In the genomic region with DNA sequence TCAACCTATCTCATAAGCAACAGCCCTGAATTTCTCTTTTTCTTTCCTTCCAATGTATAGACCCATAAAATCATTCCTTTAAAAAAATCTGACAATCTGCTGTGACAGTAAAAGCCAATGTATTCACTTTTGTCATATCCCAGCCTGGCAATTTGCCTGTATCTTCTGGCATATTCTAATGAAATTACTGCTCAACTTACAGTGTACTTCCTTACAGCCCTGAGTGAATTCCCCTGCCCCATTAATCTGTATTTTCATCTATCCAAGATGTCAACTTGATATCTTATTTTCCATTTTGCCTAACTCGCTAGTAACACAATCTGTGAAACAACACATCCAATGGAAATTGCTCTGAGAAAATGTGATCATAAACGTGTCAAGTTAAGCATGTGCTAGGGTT, we compare ENCODE assay signal across 21 cellular contexts. TPM values are rescaled to one million over a fixed set of nuclear protein-coding genes. Genes with fewer than 3 reads are reported as not detected.
DNase-seq lines count a peak whose midpoint lies in the region; ATAC-seq and TF ChIP-seq lines count a peak whose summit lies in the region.
"Had no signal": no experiment of that assay in that cellular context is flagged by ENCODE, and none has a peak within 500 bp of the region (broad histone marks: within the 10 kb centered on the region; RNA-seq: fewer than 3 reads in every experiment).

No MANE protein-coding gene starts in this region.

- WGBS in stomach, 5 donors: 67 to 82% (median 80%) methylated on average over 2 of the region's 2 CpGs

- H3K9me3 ChIP-seq in Caco-2 (no peaks in the 10 kb centered on the region), stomach (no peaks in the 10 kb centered on the region), Peyer's patch (no peaks in the 10 kb centered on the region)
- H3K9me3 ChIP-seq: A549 had no signal

- no peaks in the 10 kb centered on the region for H3K9me3 Mint-ChIP-seq in Caco-2 (ENCODE audit: unreplicated experiment)
- H3K9me3 Mint-ChIP-seq: GM23338, H9, HFFc6 had no signal

- H3K4me1 Mint-ChIP-seq in Caco-2 (ENCODE audit: low read depth, unreplicated experiment): peaks cover 36% of the 10 kb centered on the region

- no peak overlapping the region for H3K4me3 Mint-ChIP-seq in Caco-2 (ENCODE audit: unreplicated experiment)
- H3K4me3 Mint-ChIP-seq: GM23338, H9, HFFc6 had no signal

- H3K27ac ChIP-seq in stomach: no peak overlapping the region
- no peak overlapping the region for H3K27ac ChIP-seq in Peyer's patch
- H3K27ac ChIP-seq: A549 had no signal

- peak overlapping the region; percentile 30 for H3K27ac Mint-ChIP-seq in Caco-2 (ENCODE audit: unreplicated experiment)
- H3K27ac Mint-ChIP-seq: CD4-positive, alpha-beta memory T cell; GM23338; H9; HFFc6 had no signal

- no peak for TF ChIP-seq EP300 in stomach (IDR thresholded peaks at IDR 0.05)

- no peaks in the 10 kb centered on the region for H3K36me3 Mint-ChIP-seq in Caco-2 (ENCODE audit: insufficient read depth, unreplicated experiment)
- H3K36me3 Mint-ChIP-seq: CD4-positive, alpha-beta memory T cell had no signal

- H3K4me3 ChIP-seq in Caco-2 (ENCODE audit: low read depth, low read length) (no peak overlapping the region), fibroblast of villous mesenchyme (ENCODE audit: low read depth, low read length) (no peak overlapping the region), stomach (no peak overlapping the region), Peyer's patch (no peak overlapping the region)
- H3K4me3 ChIP-seq: A549, GM23338 had no signal

- ATAC-seq in SK-N-SH treated with all-trans-retinoic acid at 6 μM for 48 hours: no peak
- ATAC-seq: A549, GM23338 had no signal

- H3K36me3 ChIP-seq in Caco-2 (ENCODE audit: control insufficient read depth, insufficient read depth, low read length) (no peaks in the 10 kb centered on the region), stomach (no peaks in the 10 kb centered on the region), Peyer's patch (no peaks in the 10 kb centered on the region)

- intact Hi-C loops in Caco-2 (cut with micrococcal nuclease; ENCODE audit: unreplicated experiment) (no loop called here), stomach (cut with DNase I; ENCODE audit: low total_unique reads) (no loop called here)

- TF ChIP-seq CTCF in Caco-2 (IDR thresholded peaks at IDR 0.05; ENCODE audit: insufficient read depth in 1 of 2, low read depth in 1 of 2, low read length in 1 of 2, severe bottlenecking in 1 of 2, unreplicated experiment in 1 of 2) (no peak), fibroblast of villous mesenchyme (IDR thresholded peaks at IDR 0.05; ENCODE audit: insufficient read depth, low read depth, low read length) (no peak), stomach (IDR thresholded peaks at IDR 0.05) (no peak), Peyer's patch (IDR thresholded peaks at IDR 0.05) (no peak)

- H3K27me3 ChIP-seq in Caco-2 (replicated peaks; ENCODE audit: control insufficient read depth, insufficient read depth, low read length) (no peaks in the 10 kb centered on the region), stomach (no peaks in the 10 kb centered on the region), Peyer's patch (no peaks in the 10 kb centered on the region)

- CTCF ChIA-PET in Caco-2 (lab: Charles Lee): no interaction called here

- BruUV-seq in Caco-2 (replicated peaks; lab: Mats Ljungman, UMichigan): no TSS peak

- POLR2A ChIA-PET in Caco-2 (lab: Charles Lee): interaction anchor here (1.0 to 1.5 kb wide), 2 partner anchors 80 to 81 kb away, joined by 10 to 13 read pairs; no protein-coding TSS in a partner anchor

- DNase-seq in Caco-2: no peak
- peak; percentile 31 for DNase-seq in SK-N-DZ (ENCODE audit: low spot score)
- peak; percentile 21 for DNase-seq in fibroblast of villous mesenchyme (ENCODE audit: low read depth)
- DNase-seq in stomach: no peak
- DNase-seq in Peyer's patch: no peak
- DNase-seq in cerebellar cortex (ENCODE audit: low spot score): no peak
- no peak for DNase-seq in NCI-H1436 (lab: John Stamatoyannopoulos, UW)
- DNase-seq: 8988T; ACHN; AML-193; C1 segment of cervical spinal cord; CD4-positive, alpha-beta memory T cell; COR-L47; DMS153; DND-41; H9; HFFc6 had no signal

- H3K4me1 ChIP-seq in Caco-2 (peaks cover 74% of the 10 kb centered on the region), stomach (peaks cover 0 to 30% (median 5%) of the 10 kb centered on the region in 4 donors), Peyer's patch (peaks cover 0 to 4% (median 0%) of the 10 kb centered on the region in 4 donors)

- H3K27me3 Mint-ChIP-seq in Caco-2 (ENCODE audit: insufficient read depth, unreplicated experiment): no peaks in the 10 kb centered on the region

- TF ChIP-seq POLR2A in stomach (IDR thresholded peaks at IDR 0.05) (no peak), Peyer's patch (IDR thresholded peaks at IDR 0.05) (no peak)

TF ChIP-seq in SK-N-SH treated with all-trans-retinoic acid at 6 μM for 48 hours, 23 proteins besides CTCF, POLR2A, EP300 and RAD21:
- TF ChIP-seq TCF4 (CRISPR knock-in tag; IDR thresholded peaks at IDR 0.05; ENCODE audit: borderline replicate concordance) (no peak; the same call in 1 of the 2 replicates), ISL1 (CRISPR knock-in tag; IDR thresholded peaks at IDR 0.05) (peak; percentile 17; the same call in 1 of the 2 replicates), OSR1 (CRISPR knock-in tag; IDR thresholded peaks at IDR 0.05) (no peak), ESRRG (CRISPR knock-in tag; IDR thresholded peaks at IDR 0.05) (no peak), RARB (CRISPR knock-in tag; IDR thresholded peaks at IDR 0.05) (no peak)
- TF ChIP-seq, protein P1, sequence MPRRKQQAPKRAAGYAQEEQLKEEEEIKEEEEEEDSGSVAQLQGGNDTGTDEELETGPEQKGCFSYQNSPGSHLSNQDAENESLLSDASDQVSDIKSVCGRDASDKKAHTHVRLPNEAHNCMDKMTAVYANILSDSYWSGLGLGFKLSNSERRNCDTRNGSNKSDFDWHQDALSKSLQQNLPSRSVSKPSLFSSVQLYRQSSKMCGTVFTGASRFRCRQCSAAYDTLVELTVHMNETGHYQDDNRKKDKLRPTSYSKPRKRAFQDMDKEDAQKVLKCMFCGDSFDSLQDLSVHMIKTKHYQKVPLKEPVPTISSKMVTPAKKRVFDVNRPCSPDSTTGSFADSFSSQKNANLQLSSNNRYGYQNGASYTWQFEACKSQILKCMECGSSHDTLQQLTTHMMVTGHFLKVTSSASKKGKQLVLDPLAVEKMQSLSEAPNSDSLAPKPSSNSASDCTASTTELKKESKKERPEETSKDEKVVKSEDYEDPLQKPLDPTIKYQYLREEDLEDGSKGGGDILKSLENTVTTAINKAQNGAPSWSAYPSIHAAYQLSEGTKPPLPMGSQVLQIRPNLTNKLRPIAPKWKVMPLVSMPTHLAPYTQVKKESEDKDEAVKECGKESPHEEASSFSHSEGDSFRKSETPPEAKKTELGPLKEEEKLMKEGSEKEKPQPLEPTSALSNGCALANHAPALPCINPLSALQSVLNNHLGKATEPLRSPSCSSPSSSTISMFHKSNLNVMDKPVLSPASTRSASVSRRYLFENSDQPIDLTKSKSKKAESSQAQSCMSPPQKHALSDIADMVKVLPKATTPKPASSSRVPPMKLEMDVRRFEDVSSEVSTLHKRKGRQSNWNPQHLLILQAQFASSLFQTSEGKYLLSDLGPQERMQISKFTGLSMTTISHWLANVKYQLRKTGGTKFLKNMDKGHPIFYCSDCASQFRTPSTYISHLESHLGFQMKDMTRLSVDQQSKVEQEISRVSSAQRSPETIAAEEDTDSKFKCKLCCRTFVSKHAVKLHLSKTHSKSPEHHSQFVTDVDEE (CRISPR knock-in tag; IDR thresholded peaks at IDR 0.05): peak; percentile 39; the same call in 1 of the 2 replicates
TF ChIP-seq in SK-N-SH treated with all-trans-retinoic acid at 6 μM for 48 hours: peak in this region for 2.

RNA-seq across cellular contexts. Expression of gene SERP2, which starts 18.0 kb away (rescaled TPM):
- total RNA-seq in Caco-2 (2022): not detected in 2 replicates
- 15.8 and 19.4 TPM in 2 replicates for polyA plus RNA-seq in SK-N-DZ (2014; cell fraction: cytosol; rRNA removed)
- 15.5 and 19.2 TPM in 2 replicates for polyA plus RNA-seq in SK-N-DZ (2014; cell fraction: nucleus; rRNA removed)
- 5.5 and 5.6 TPM in 2 replicates for total RNA-seq in fibroblast of villous mesenchyme
- total RNA-seq in stomach: 100 to 1,000 TPM in 1 of 5 donors, 1 to 10 TPM in 3, not detected in 1; 1.0 to 255 (median 4.3) TPM
- polyA plus RNA-seq in stomach: 10 to 100 TPM in 1 of 3 donors, 1 to 10 TPM in 2; 9.3 to 11.0 (median 9.5) TPM
- 10 to 100 TPM in 1 of 4 donors, 1 to 10 TPM in 3; 3.2 to 12.4 (median 3.5) TPM for total RNA-seq in Peyer's patch
- total RNA-seq: CD4-positive, alpha-beta memory T cell; H4 had no signal
- polyA plus RNA-seq: A549; CD4-positive, alpha-beta memory T cell had no signal

Comparison
In these comparisons a context has a peak if more than half of its experiments do, and no peak if none do; other contexts are left out.
1. DNase-seq: peak in SK-N-DZ (single experiment) and fibroblast of villous mesenchyme (single experiment); none in Caco-2 (0 of 2), stomach (single experiment), Peyer's patch (0 of 3), cerebellar cortex (single experiment) and NCI-H1436 (single experiment).